Comparison of ENCODE assay signal across 8 cellular contexts in genomic region chr1:1777950-1778826, GRCh38. TPM values are rescaled to one million over a fixed set of nuclear protein-coding genes. Genes with fewer than 3 reads are reported as not detected.
DNase-seq lines count a peak whose midpoint lies in the region; ATAC-seq and TF ChIP-seq lines count a peak whose summit lies in the region.

TSS of gene NADK (minus strand) at chr1:1778470. CDS start at chr1:1765406, 13,064 bp downstream.

- H3K9me3 ChIP-seq in A673 (ENCODE audit: low read depth, low read length, poor library complexity, severe bottlenecking) (no peaks in the 10 kb centered on the region), endocrine pancreas (ENCODE audit: control insufficient read depth, low read length) (no peaks in the 10 kb centered on the region)

- peak within 1 kb of the TSS; percentile 84 for H3K9ac ChIP-seq in endocrine pancreas (ENCODE audit: control insufficient read depth, insufficient read depth, low read length)

- TF ChIP-seq CTCF in A673 (conservative IDR thresholded peaks at IDR 0.05; ENCODE audit: low read depth, low read length): no peak
- TF ChIP-seq CTCF in mesothelial cell of epicardium (IDR thresholded peaks at IDR 0.05; ENCODE audit: unreplicated experiment): no peak

- peak within 1 kb of the TSS; percentile 87 for H3K27ac ChIP-seq in A673 (ENCODE audit: low read depth, low read length, poor library complexity, severe bottlenecking)

- TF ChIP-seq POLR2A in GM18505 (IDR thresholded peaks at IDR 0.05; ENCODE audit: borderline replicate concordance, extremely low read depth, insufficient read depth, insufficient read length): peak; percentile 60

- H3K36me3 ChIP-seq in A673 (ENCODE audit: insufficient read depth, low read length, poor library complexity, severe bottlenecking) (no peaks in the 10 kb centered on the region), endocrine pancreas (ENCODE audit: control insufficient read depth, insufficient read depth, low read length) (no peaks in the 10 kb centered on the region)

- intact Hi-C loops in A673 (cut with micrococcal nuclease; ENCODE audit: unreplicated experiment): loop anchor here (5.0 kb wide), 1 partner anchor 129 kb away; no protein-coding TSS in a partner anchor

- CTCF ChIA-PET in A673 (lab: Charles Lee): interaction anchor here (2.4 kb wide), 1 partner anchor 131 kb away, joined by 7 read pairs; no protein-coding TSS in a partner anchor
- CTCF ChIA-PET in activated CD8-positive, alpha-beta memory T cell treated with anti-CD3 and anti-CD28 coated beads for 36 hours (lab: Charles Lee): interaction anchor here (1.6 to 2.7 kb wide), 2 partner anchors 127 to 131 kb away, joined by 9 to 11 read pairs; no protein-coding TSS in a partner anchor

- H3K4me3 ChIP-seq in A673 (ENCODE audit: low read depth, low read length, poor library complexity, severe bottlenecking) (peak within 1 kb of the TSS; percentile 89), endocrine pancreas (ENCODE audit: control insufficient read depth, insufficient read depth, low read length) (peak within 1 kb of the TSS; percentile 40)

- H3K9me3 Mint-ChIP-seq in mesothelial cell of epicardium: no peaks in the 10 kb centered on the region

- no TSS peak for BruUV-seq in A673 (replicated peaks; lab: Mats Ljungman, UMichigan)

- POLR2A ChIA-PET in A673 (lab: Charles Lee; ENCODE audit: low non-redundant PET): no interaction called here
- POLR2A ChIA-PET in activated CD8-positive, alpha-beta memory T cell treated with anti-CD3 and anti-CD28 coated beads for 36 hours (lab: Charles Lee): no interaction called here

- H3K27me3 Mint-ChIP-seq in mesothelial cell of epicardium (ENCODE audit: low read depth): no peaks in the 10 kb centered on the region

- DNase-seq in A673 (ENCODE audit: low spot score): peak; percentile 78
- peak; percentile 90 for DNase-seq in NCI-H510A (lab: John Stamatoyannopoulos, UW)
- DNase-seq in mesothelial cell of epicardium (ENCODE audit: low spot score in 2 of 2, unreplicated experiment in 2 of 2): peak; percentile 56 to 80
- DNase-seq in stimulated activated CD8-positive, alpha-beta memory T cell treated with anti-CD3 and anti-CD28 coated beads, Interleukin-15, amount 100 ng/mL, for 24 hours (ENCODE audit: low read depth): peak; percentile 68

- H3K27me3 ChIP-seq in A673 (replicated peaks; ENCODE audit: insufficient read depth, low read depth, low read length, poor library complexity) (no peaks in the 10 kb centered on the region), endocrine pancreas (ENCODE audit: control insufficient read depth, insufficient read depth, low read length) (no peaks in the 10 kb centered on the region)

- H3K4me3 Mint-ChIP-seq in mesothelial cell of epicardium: peak within 1 kb of the TSS; percentile 75

- peak within 1 kb of the TSS; percentile 77 for H3K27ac Mint-ChIP-seq in mesothelial cell of epicardium

- H3K4me1 ChIP-seq in A673 (ENCODE audit: insufficient read depth, low read length, poor library complexity, severe bottlenecking) (peaks cover 30% of the 10 kb centered on the region), endocrine pancreas (ENCODE audit: control insufficient read depth, insufficient read depth, low read length) (no peaks in the 10 kb centered on the region)

- ATAC-seq in GM18505 (IDR thresholded peaks at IDR 0.05; ENCODE audit: unreplicated experiment) (peak; percentile 46), HG02970 (IDR thresholded peaks at IDR 0.05; ENCODE audit: low FRiP score, unreplicated experiment) (peak; percentile 47)

- H3K4me1 Mint-ChIP-seq in mesothelial cell of epicardium: peaks cover 25% of the 10 kb centered on the region

- no peaks in the 10 kb centered on the region for H3K36me3 Mint-ChIP-seq in mesothelial cell of epicardium

RNA-seq across cellular contexts. Expression of gene NADK, which starts in this region (rescaled TPM):
- total RNA-seq in A673 (2021) (81.3 and 86.2 TPM in 2 replicates), mesothelial cell of epicardium (77.7 to 79.9 TPM (median 78.2 TPM) in 3 replicates)
- total RNA-seq in activated CD8-positive, alpha-beta memory T cell treated with anti-CD3 and anti-CD28 coated beads for 36 hours: 10 to 100 TPM; 82.6 to 84.5 TPM

Comparison
In these comparisons a context has a peak if more than half of its experiments do, and no peak if none do; other contexts are left out.
1. Peak in every context shown above with its lines: DNase-seq, ATAC-seq, H3K4me3 ChIP-seq and H3K27ac ChIP-seq.